Comparison of ENCODE assay signal across 14 cellular contexts in the genomic region with DNA sequence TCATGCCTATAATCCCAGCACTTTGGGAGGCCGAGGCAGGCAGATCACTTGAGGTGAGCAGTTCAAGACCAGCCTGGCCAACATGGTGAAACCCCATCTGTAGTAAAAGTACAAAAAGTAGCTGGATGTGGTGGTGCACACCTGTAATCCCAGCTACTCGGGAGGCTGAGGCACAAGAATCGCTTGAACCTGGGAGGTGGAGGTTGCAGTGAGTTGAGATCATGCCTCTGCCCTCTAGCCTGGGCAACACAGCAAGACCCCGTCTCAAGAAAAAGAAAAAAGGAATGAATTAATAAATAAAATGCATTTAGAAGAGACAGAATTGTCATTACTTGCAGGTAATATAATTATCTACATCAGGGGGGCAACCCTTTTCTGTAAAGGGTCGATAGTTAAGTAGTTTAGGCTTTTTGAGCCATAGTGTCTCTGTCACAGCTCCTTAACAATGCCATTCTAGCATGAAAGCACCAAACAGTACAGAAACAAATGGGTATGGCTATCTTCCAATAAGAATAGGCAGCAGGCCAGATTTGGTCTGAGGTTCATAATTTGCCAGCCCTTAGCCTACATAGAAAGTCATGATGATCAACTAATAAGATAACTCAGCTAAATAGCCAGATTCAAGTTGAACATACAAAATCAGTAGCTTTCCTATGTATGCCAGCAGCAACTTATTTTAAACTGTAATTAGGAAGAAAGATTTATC.
DNase-seq lines count a peak whose midpoint lies in the region; TF ChIP-seq lines count a peak whose summit lies in the region.
"Had no signal": no experiment of that assay in that cellular context is flagged by ENCODE, and none has a peak within 500 bp of the region (broad histone marks: within the 10 kb centered on the region; RNA-seq: fewer than 3 reads in every experiment).

No MANE protein-coding gene starts in this region.

- CTCF ChIA-PET in HEK293 (lab: Yijun Ruan, JAX), result interaction anchor here (0.6 to 1.1 kb wide), 3 partner anchors 9 to 1538 kb away, joined by 3 to 5 read pairs (median 4); no protein-coding TSS in a partner anchor

- no peak overlapping the region for H3K4me3 ChIP-seq in HEK293 (ENCODE audit: low read depth, low read length)

- DNase-seq in AG09319 (ENCODE audit: extremely low read depth, low read depth) (peak; percentile 4), amniotic epithelial cell (ENCODE audit: low read depth) (peak; percentile 46), iris pigment epithelial cell (ENCODE audit: low read depth) (peak; percentile 21), OCI-M1 (lab: John Stamatoyannopoulos, UW) (no peak), retina (no peak)
- DNase-seq in stimulated activated CD4-positive, alpha-beta T cell treated with anti-CD3 and anti-CD28 coated beads, Interleukin-4, amount 100 ng/mL, for 4 hours, result no peak
- no peak for DNase-seq in activated CD8-positive, alpha-beta memory T cell treated with anti-CD3 and anti-CD28 coated beads for 24 hours
- DNase-seq: activated CD4-positive, alpha-beta memory T cell treated with anti-CD3 and anti-CD28 coated beads for 36 hours; activated gamma-delta T cell treated with Interleukin-2 at 50 U/mL for 16 hours; NCI-H187 treated with DMSO at 0.1 percent for 48 hours; stimulated activated CD4-positive, alpha-beta T cell treated with anti-CD3 and anti-CD28 coated beads, Interleukin-4, amount 100 ng/mL, for 24 hours; stimulated activated naive CD8-positive, alpha-beta T cell treated with anti-CD3 and anti-CD28 coated beads, Interleukin-15, Interleukin-2, amounts not matched to agents 100 U/mL and 50 U/mL, for 24 hours; T-helper 2 cell had no signal

- no peak for TF ChIP-seq CTCF in AG09319 (IDR thresholded peaks at IDR 0.05; ENCODE audit: low read depth, low read length)
- TF ChIP-seq CTCF in HEK293 (tag by site-specific recombination; IDR thresholded peaks at IDR 0.05), result no peak

- POLR2A ChIA-PET in HEK293 (lab: Yijun Ruan, JAX), result no interaction called here

- no peak overlapping the region for H3K27ac ChIP-seq in HEK293 (ENCODE audit: extremely low read depth, low read depth, low read length)

- peaks cover 7 to 20% of the 10 kb centered on the region in 2 experiments; a peak in 2 of 3 replicates for H3K36me3 ChIP-seq in HEK293 (ENCODE audit: control insufficient read depth in 2 of 2, insufficient read depth in 1 of 2, low read length in 2 of 2)

- no peaks in the 10 kb centered on the region for H3K9me3 ChIP-seq in HEK293 (ENCODE audit: control insufficient read depth, insufficient read depth, low read depth, low read length)

- no peaks in the 10 kb centered on the region for H3K4me1 ChIP-seq in HEK293 (ENCODE audit: control insufficient read depth, insufficient read depth, low read length)

TF ChIP-seq in HEK293, 187 proteins besides CTCF, POLR2A, EP300 and RAD21:
- 0 out of 2 replicates have a peak, but pooled peaks have one; percentile 15 for TF ChIP-seq ZXDB (tag by site-specific recombination; IDR thresholded peaks at IDR 0.05)
- no peak for TF ChIP-seq HOXC10 (CRISPR knock-in tag; IDR thresholded peaks at IDR 0.05)
- no peak for TF ChIP-seq ZNF792 (tag by site-specific recombination; IDR thresholded peaks at IDR 0.05)
- TF ChIP-seq ZNF121 (tag by site-specific recombination; IDR thresholded peaks at IDR 0.05), result peak; percentile 90
- no peak for TF ChIP-seq ZNF514 (tag by site-specific recombination; IDR thresholded peaks at IDR 0.05)
- TF ChIP-seq ZNF114 (tag by site-specific recombination; IDR thresholded peaks at IDR 0.05), result no peak
- TF ChIP-seq ZNF777 (tag by site-specific recombination; IDR thresholded peaks at IDR 0.05; ENCODE audit: borderline replicate concordance), result no peak

Comparison
In these comparisons a context has a peak if more than half of its experiments do, and no peak if none do; other contexts are left out.
1. DNase-seq: peak in AG09319 (single experiment), amniotic epithelial cell (single experiment) and iris pigment epithelial cell (single experiment); none in stimulated activated CD4-positive, alpha-beta T cell treated with anti-CD3 and anti-CD28 coated beads, Interleukin-4, amount 100 ng/mL, for 4 hours (0 of 2), activated CD8-positive, alpha-beta memory T cell treated with anti-CD3 and anti-CD28 coated beads for 24 hours (single experiment), OCI-M1 (single experiment) and retina (single experiment).